ENCODE assay signal across 7 cellular contexts in genomic region chr6:144856622-144857021, GRCh38.
"Had no signal": no experiment of that assay in that cellular context is flagged by ENCODE, and none has a peak within 500 bp of the region (broad histone marks: within the 10 kb centered on the region; RNA-seq: fewer than 3 reads in every experiment).

No MANE protein-coding gene starts in this region.

- DNase-seq: GDM1, GF-D8 had no signal

- H3K4me3 ChIP-seq: GM12878 had no signal

- FAIRE-seq: G401.6, GM12892, GM18507, GM19239 had no signal
